ENCODE assay signal across 23 cellular contexts in the genomic region with DNA sequence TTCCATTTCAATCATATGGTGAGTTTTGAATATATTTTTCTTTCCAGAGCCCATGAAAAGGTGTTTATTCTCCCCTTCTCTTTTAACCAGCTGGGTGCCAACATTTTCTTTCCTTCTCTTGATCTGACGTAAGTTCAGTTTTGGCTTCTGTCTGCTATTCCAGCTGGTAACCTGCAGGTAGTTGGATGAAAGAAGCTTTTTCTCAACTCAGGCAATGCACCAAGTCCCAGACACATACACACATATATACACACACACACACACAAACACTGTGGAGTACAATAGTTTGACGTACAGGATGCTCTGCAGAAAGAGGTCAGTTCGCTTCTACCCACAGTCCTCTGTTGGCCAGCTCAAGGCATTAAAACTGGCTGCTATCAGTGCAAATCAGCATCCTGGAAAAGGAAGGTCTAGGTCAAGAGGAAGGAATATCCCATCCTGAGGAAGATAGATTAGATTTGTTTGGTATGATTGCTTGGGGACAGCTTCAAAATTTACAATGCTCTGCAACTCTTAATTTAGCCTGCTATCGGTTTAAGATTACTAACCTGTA.
DNase-seq lines count a peak whose midpoint lies in the region; ATAC-seq, FAIRE-seq and TF ChIP-seq lines count a peak whose summit lies in the region.
"Had no signal": no experiment of that assay in that cellular context is flagged by ENCODE, and none has a peak within 500 bp of the region (broad histone marks: within the 10 kb centered on the region; RNA-seq: fewer than 3 reads in every experiment).

No MANE protein-coding gene starts in this region.

- H3K9me3 ChIP-seq in left ventricle myocardium inferior (replicated peaks) (peaks cover 17% of the 10 kb centered on the region), psoas muscle (peaks cover 12% of the 10 kb centered on the region)

- FAIRE-seq in HTR-8/SVneo (lab: Jason Lieb, UNC) = peak; percentile 4
- FAIRE-seq: D721Med, GM12892, GM19239, RCC 7860 had no signal

- H3K36me3 ChIP-seq in left ventricle myocardium inferior (no peaks in the 10 kb centered on the region), psoas muscle (ENCODE audit: insufficient read depth in 1 of 2, low read depth in 1 of 2) (no peaks in the 10 kb centered on the region)

- DNase-seq in HTR-8/SVneo (ENCODE audit: insufficient read length, low spot score) = no peak
- DNase-seq in dermis blood vessel endothelial cell = peak; percentile 4
- no peak for DNase-seq in left ventricle myocardium inferior
- no peak for DNase-seq in psoas muscle
- DNase-seq in T1000 (lab: John Stamatoyannopoulos, UW) = no peak
- DNase-seq in glomerular visceral epithelial cell (ENCODE audit: extremely low spot score) = no peak
- DNase-seq: ACHN; CD4-positive, alpha-beta memory T cell; DMS79 treated with DMSO at 0.1 percent for 48 hours; GDM1; GM23248; Kasumi-1; MV-4-11; NCI-H1436; NCI-H2029 treated with DMSO at 0.1 percent for 48 hours; NCI-H524; SIG-M5 had no signal

- TF ChIP-seq CTCF in left ventricle myocardium inferior (IDR thresholded peaks at IDR 0.05; ENCODE audit: borderline replicate concordance) (no peak), psoas muscle (IDR thresholded peaks at IDR 0.05) (no peak)

- intact Hi-C loops in left ventricle myocardium inferior (cut with micrococcal nuclease) (no loop called here), psoas muscle (cut with DNase I) (no loop called here)

- 48 to 61% (median 59%) methylated on average over 4 of the region's 4 CpGs for WGBS in psoas muscle, 3 donors

- H3K27ac ChIP-seq in left ventricle myocardium inferior (replicated peaks) = peak overlapping the region; percentile 71
- no peak overlapping the region for H3K27ac ChIP-seq in psoas muscle
- H3K27ac ChIP-seq: GM23248 had no signal

- ATAC-seq in psoas muscle (peak in 3 of 4 donors; percentile 49 to 67 (median 59)), HG02678 (IDR thresholded peaks at IDR 0.05; ENCODE audit: unreplicated experiment) (no peak), GM21825 (IDR thresholded peaks at IDR 0.05; ENCODE audit: unreplicated experiment) (no peak)

- H3K4me3 ChIP-seq in left ventricle myocardium inferior (no peak overlapping the region), psoas muscle (no peak overlapping the region)
- H3K4me3 ChIP-seq: GM23248 had no signal

- no peaks in the 10 kb centered on the region for H3K4me1 ChIP-seq in left ventricle myocardium inferior
- no peaks in the 10 kb centered on the region for H3K4me1 ChIP-seq in psoas muscle

- H3K27me3 ChIP-seq in left ventricle myocardium inferior (ENCODE audit: low read depth) (no peaks in the 10 kb centered on the region), psoas muscle (ENCODE audit: insufficient read depth in 3 of 3, low read length in 2 of 3) (no peaks in the 10 kb centered on the region)

Comparison
In these comparisons a context has a peak if more than half of its experiments do, and no peak if none do; other contexts are left out.
1. ATAC-seq: peak in psoas muscle (3 of 4); none in HG02678 (single experiment) and GM21825 (single experiment).